ENCODE assay signal across 8 cellular contexts in the genomic region with DNA sequence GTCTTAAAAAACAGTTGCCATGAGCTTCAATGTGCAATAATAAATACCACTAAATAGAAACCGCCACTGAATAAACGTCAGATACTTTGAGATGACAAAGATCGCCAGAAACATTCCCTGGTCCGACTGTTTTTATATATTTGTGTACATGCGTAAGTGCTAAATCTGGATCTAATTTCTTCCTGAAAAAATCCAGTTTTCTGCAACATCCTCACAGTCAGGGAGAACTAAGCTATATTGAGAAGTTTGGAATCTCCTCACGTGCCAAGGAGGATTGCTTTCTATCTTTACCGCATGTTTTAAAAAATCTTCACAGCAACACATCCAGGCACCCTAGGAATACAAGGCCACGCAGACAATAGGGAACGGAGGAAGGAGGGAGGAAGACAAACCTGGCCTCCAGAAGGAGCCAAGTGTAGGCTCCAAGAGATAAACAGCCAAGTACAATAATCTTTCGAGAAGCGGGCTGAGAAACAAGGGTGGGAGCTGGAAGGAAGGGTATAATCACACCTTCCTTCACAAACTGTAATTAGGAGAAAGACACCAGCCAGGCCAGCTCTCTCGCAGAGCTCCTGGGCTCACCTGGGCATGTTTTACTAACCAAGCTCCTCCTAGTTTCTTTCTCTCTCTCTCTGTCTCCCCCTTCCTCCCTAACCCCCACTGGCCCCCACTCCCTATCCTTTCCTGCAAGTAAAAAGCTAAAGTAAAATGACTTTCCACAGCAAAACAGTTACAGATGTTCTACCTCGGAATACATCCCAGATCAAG. TPM values are rescaled to one million over a fixed set of nuclear protein-coding genes. Genes with fewer than 3 reads are reported as not detected.
DNase-seq lines count a peak whose midpoint lies in the region; ATAC-seq and TF ChIP-seq lines count a peak whose summit lies in the region.

No MANE protein-coding gene starts in this region.

- H3K27ac Mint-ChIP-seq in activated T-helper 2 cell treated with anti-CD3 and anti-CD28 coated beads, Interferon-gamma antibody, Interleukin-2, Interleukin-4, amounts not matched to agents 10 μg/mL and 5 μg/mL and 100 μg/mL, durations not matched to agents 14 hours and 24 hours and 36 hours, result no peak overlapping the region

- H3K36me3 ChIP-seq in HUES48 (ENCODE audit: control insufficient read depth, insufficient read depth, low read length) (no peaks in the 10 kb centered on the region), hepatocyte (replicated peaks; ENCODE audit: insufficient read depth, low read depth) (no peaks in the 10 kb centered on the region), spleen (peaks cover 0 to 6% (median 0%) of the 10 kb centered on the region in 6 donors)

- H3K9me3 ChIP-seq in HUES48 (ENCODE audit: control insufficient read depth, insufficient read depth, low read length) (no peaks in the 10 kb centered on the region), hepatocyte (ENCODE audit: low read depth) (no peaks in the 10 kb centered on the region), spleen (no peaks in the 10 kb centered on the region)

- H3K9me2 ChIP-seq in hepatocyte (replicated peaks; ENCODE audit: insufficient read depth), result no peaks in the 10 kb centered on the region

- peak overlapping the region; percentile 20 for H3K4me3 Mint-ChIP-seq in activated T-helper 2 cell treated with anti-CD3 and anti-CD28 coated beads, Interferon-gamma antibody, Interleukin-2, Interleukin-4, amounts not matched to agents 10 μg/mL and 5 μg/mL and 100 μg/mL, durations not matched to agents 14 hours and 24 hours and 36 hours (ENCODE audit: low read depth)

- no peak for TF ChIP-seq CTCF in hepatocyte (IDR thresholded peaks at IDR 0.05; ENCODE audit: poor library complexity)
- TF ChIP-seq CTCF in spleen (IDR thresholded peaks at IDR 0.05 in 8 of 11, conservative IDR thresholded peaks at IDR 0.05 in 3 of 11), result no peak

- peaks cover 73% of the 10 kb centered on the region for H3K4me1 Mint-ChIP-seq in activated T-helper 2 cell treated with anti-CD3 and anti-CD28 coated beads, Interferon-gamma antibody, Interleukin-2, Interleukin-4, amounts not matched to agents 10 μg/mL and 5 μg/mL and 100 μg/mL, durations not matched to agents 14 hours and 24 hours and 36 hours (ENCODE audit: low read depth)

- intact Hi-C loops in activated T-helper 2 cell treated with anti-CD3 and anti-CD28 coated beads, Interferon-gamma antibody, Interleukin-2, Interleukin-4, amounts not matched to agents 10 μg/mL and 5 μg/mL and 100 μg/mL, durations not matched to agents 14 hours and 24 hours and 36 hours (cut with micrococcal nuclease), result no loop called here
- intact Hi-C loops in spleen (cut with DNase I; ENCODE audit: low total_unique reads), result loop anchor here (10.0 kb wide), 1 partner anchor 53 kb away; no protein-coding TSS in a partner anchor

- H3K27ac ChIP-seq in HUES48 (ENCODE audit: low read depth, low read length) (peak overlapping the region; percentile 33), hepatocyte (peak overlapping the region; percentile 89), spleen (peak overlapping the region in 6 of 8 donors; percentile 20 to 95 (median 54))

- peaks cover 100% of the 10 kb centered on the region for H3K79me2 ChIP-seq in hepatocyte

- ATAC-seq in GM21825 (IDR thresholded peaks at IDR 0.05; ENCODE audit: unreplicated experiment), result no peak
- ATAC-seq in HG02973 (IDR thresholded peaks at IDR 0.05; ENCODE audit: unreplicated experiment), result no peak

- peak overlapping the region; percentile 73 for H3K4me2 ChIP-seq in hepatocyte

- H3K36me3 Mint-ChIP-seq in activated T-helper 2 cell treated with anti-CD3 and anti-CD28 coated beads, Interferon-gamma antibody, Interleukin-2, Interleukin-4, amounts not matched to agents 10 μg/mL and 5 μg/mL and 100 μg/mL, durations not matched to agents 14 hours and 24 hours and 36 hours (ENCODE audit: low read depth), result peaks cover 57% of the 10 kb centered on the region

- no peak for DNase-seq in activated T-helper 2 cell treated with anti-CD3 and anti-CD28 coated beads, Interferon-gamma antibody, Interleukin-2, Interleukin-4, amounts not matched to agents 10 μg/mL and 5 μg/mL and 100 μg/mL, durations not matched to agents 14 hours and 24 hours and 36 hours (ENCODE audit: low spot score)
- no peak for DNase-seq in hepatocyte (ENCODE audit: low spot score)
- DNase-seq in spleen, result no peak
- DNase-seq in H4 (ENCODE audit: low spot score), result no peak
- DNase-seq in stimulated activated CD4-positive, alpha-beta T cell treated with anti-CD3 and anti-CD28 coated beads, Interleukin-4, amount 100 ng/mL, for 4 hours, result no peak

- H3K4me3 ChIP-seq in HUES48 (ENCODE audit: low read depth, low read length), result no peak overlapping the region
- peak overlapping the region; percentile 6 for H3K4me3 ChIP-seq in hepatocyte
- H3K4me3 ChIP-seq in spleen, result peak overlapping the region in 2 of 8 donors; percentile 8 to 21

- no peaks in the 10 kb centered on the region for H3K27me3 Mint-ChIP-seq in activated T-helper 2 cell treated with anti-CD3 and anti-CD28 coated beads, Interferon-gamma antibody, Interleukin-2, Interleukin-4, amounts not matched to agents 10 μg/mL and 5 μg/mL and 100 μg/mL, durations not matched to agents 14 hours and 24 hours and 36 hours (ENCODE audit: low read depth)

- H2AFZ ChIP-seq in hepatocyte, result no peak overlapping the region

- WGBS in hepatocyte (ENCODE audit: low lambda C conversion rate, missing lambda C conversion rate), result 27% methylated on average over 13 of the region's 13 CpGs
- 62 to 77% (median 64%) methylated on average over 13 of the region's 13 CpGs for WGBS in spleen, 5 donors

- H3K9me3 Mint-ChIP-seq in activated T-helper 2 cell treated with anti-CD3 and anti-CD28 coated beads, Interferon-gamma antibody, Interleukin-2, Interleukin-4, amounts not matched to agents 10 μg/mL and 5 μg/mL and 100 μg/mL, durations not matched to agents 14 hours and 24 hours and 36 hours, result no peaks in the 10 kb centered on the region

- no peak overlapping the region for H3K9ac ChIP-seq in HUES48 (ENCODE audit: low read depth, low read length)

- no peak for TF ChIP-seq POLR2A in spleen (IDR thresholded peaks at IDR 0.05)

- H3K27me3 ChIP-seq in HUES48 (ENCODE audit: control insufficient read depth, insufficient read depth, low read length), result no peaks in the 10 kb centered on the region
- H3K27me3 ChIP-seq in hepatocyte, result no peaks in the 10 kb centered on the region
- no peaks in the 10 kb centered on the region for H3K27me3 ChIP-seq in spleen (replicated peaks in 1 of 7)

- peaks cover 80% of the 10 kb centered on the region for H4K20me1 ChIP-seq in hepatocyte (ENCODE audit: insufficient read depth, poor library complexity, severe bottlenecking)

- H3K4me1 ChIP-seq in HUES48 (ENCODE audit: control insufficient read depth, insufficient read depth, low read length) (peaks cover 61% of the 10 kb centered on the region), hepatocyte (ENCODE audit: insufficient read depth) (peaks cover 43% of the 10 kb centered on the region), spleen (peaks cover 26 to 92% (median 74%) of the 10 kb centered on the region in 6 donors)

RNA-seq across cellular contexts. Expression of a gene that starts 5.6 kb away (rescaled TPM):
- 66.6 and 69.8 TPM in 2 replicates for total RNA-seq in activated T-helper 2 cell treated with anti-CD3 and anti-CD28 coated beads, Interferon-gamma antibody, Interleukin-2, Interleukin-4, amounts not matched to agents 10 μg/mL and 5 μg/mL and 100 μg/mL, durations not matched to agents 14 hours and 24 hours and 36 hours
- total RNA-seq in hepatocyte (99.3 and 109 TPM in 2 replicates), spleen (10 to 100 TPM; 45.9 to 80.2 (median 55.2) TPM)
- polyA plus RNA-seq in hepatocyte (57.9 and 70.5 TPM in 2 replicates), spleen (10 to 100 TPM; 13.5 to 37.5 (median 17.0) TPM)
- 30.8 and 34.7 TPM in 2 replicates for total RNA-seq in H4 (2014; rRNA removed; shearing (Covaris generic))

Comparison
In these comparisons a context has a peak if more than half of its experiments do, and no peak if none do; other contexts are left out.
1. H3K27ac ChIP-seq: peak in every context shown above with its lines; median percentile 89 in hepatocyte; 54 in spleen; 33 in HUES48.